Comparison of ENCODE assay signal across 32 cellular contexts in the genomic region with DNA sequence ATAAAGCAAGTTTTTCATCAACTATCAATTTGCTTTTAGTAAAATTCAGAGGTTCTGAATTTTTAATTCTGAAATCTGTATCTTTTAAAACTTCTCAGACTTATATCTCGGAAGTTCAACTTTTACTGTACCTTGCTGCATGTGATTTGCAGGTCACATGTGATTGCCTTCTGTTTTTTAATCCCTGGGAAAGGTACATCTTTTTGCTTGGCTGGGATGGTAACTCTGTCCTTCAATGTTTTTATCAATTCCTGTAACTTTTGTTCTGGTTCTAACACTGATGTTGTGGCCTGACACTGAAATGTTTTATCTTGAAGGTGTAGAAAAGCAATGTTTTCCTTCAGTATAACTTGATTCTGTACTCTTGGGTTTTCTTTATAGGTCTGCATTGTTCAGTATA.
"Had no signal": no experiment of that assay in that cellular context is flagged by ENCODE, and none has a peak within 500 bp of the region (broad histone marks: within the 10 kb centered on the region; RNA-seq: fewer than 3 reads in every experiment).

No MANE protein-coding gene starts in this region.

- H3K9me3 ChIP-seq: adrenal gland had no signal

- H3K4me3 ChIP-seq: adrenal gland, cardiac muscle cell had no signal

- H3K36me3 ChIP-seq: adrenal gland, cardiac muscle cell had no signal

- FAIRE-seq: astrocyte, bronchial epithelial cell had no signal

- H3K27ac ChIP-seq: adrenal gland, cardiac muscle cell, VCaP had no signal

- DNase-seq: activated B cell treated with CpG ODN at 0.5 μM for 24 hours; activated CD4-positive, alpha-beta memory T cell treated with anti-CD3 and anti-CD28 coated beads for 36 hours; activated CD4-positive, alpha-beta T cell treated with anti-CD3 and anti-CD28 coated beads for 4 hours; activated CD4-positive, alpha-beta T cell treated with anti-CD3 and anti-CD28 coated beads, Interleukin-2, amount 10 ng/mL, durations not matched to agents 24 days and 14 days; activated CD4-positive, alpha-beta T cell treated with anti-CD3 and anti-CD28 coated beads, Interleukin-2, amount 50 U/mL, for 1 hour; activated CD4-positive, alpha-beta T cell treated with anti-CD3 and anti-CD28 coated beads, Interleukin-2, amount 50 U/mL, for 4 hours; activated CD4-positive, CD25-positive, alpha-beta regulatory T cell treated with anti-CD3 and anti-CD28 coated beads, Interleukin-2, amount 50 U/mL, for 72 hours; activated CD8-positive, alpha-beta memory T cell treated with anti-CD3 and anti-CD28 coated beads, Interleukin-2, amount 50 U/mL, for 4 hours; activated CD8-positive, alpha-beta T cell treated with anti-CD3 and anti-CD28 coated beads for 36 hours; activated effector memory CD4-positive, alpha-beta T cell treated with anti-CD3 and anti-CD28 coated beads, Interleukin-2, amount 50 U/mL, for 16 hours; activated gamma-delta T cell treated with Interleukin-2 at 50 U/mL for 16 hours; activated naive CD4-positive, alpha-beta T cell; activated naive CD4-positive, alpha-beta T cell treated with anti-CD3 and anti-CD28 coated beads for 36 hours; activated naive CD4-positive, alpha-beta T cell treated with anti-CD3 and anti-CD28 coated beads, Interleukin-2, amount 50 U/mL, for 16 hours; activated naive CD8-positive, alpha-beta T cell treated with anti-CD3 and anti-CD28 coated beads for 36 hours; activated T-cell treated with anti-CD3 and anti-CD28 coated beads for 4 hours; activated T-cell treated with anti-CD3 and anti-CD28 coated beads, Interleukin-2, amount 50 U/mL, for 1 hour; activated T-cell treated with anti-CD3 and anti-CD28 coated beads, Interleukin-2, amount 50 U/mL, for 4 hours; activated T-cell treated with anti-CD3 and anti-CD28 coated beads, Interleukin-2, amount 50 U/mL, for 72 hours; adrenal gland; amniotic stem cell; aorta; central memory CD4-positive, alpha-beta T cell; T-helper 1 cell; T-helper 2 cell; T-helper 9 cell had no signal

- H3K4me1 ChIP-seq: adrenal gland had no signal

- ATAC-seq: activated CD8-positive, alpha-beta T cell treated with anti-CD3 and anti-CD28 coated beads for 36 hours; activated naive CD4-positive, alpha-beta T cell treated with anti-CD3 and anti-CD28 coated beads, Interleukin-2, amount 50 U/mL, for 72 hours; activated T-cell treated with anti-CD3 and anti-CD28 coated beads, Interleukin-2, amount 50 U/mL, for 4 hours; activated T-cell treated with anti-CD3 and anti-CD28 coated beads, Interleukin-2, amount 50 U/mL, for 72 hours; activated T-helper 17 cell treated with anti-CD3 and anti-CD28 coated beads, Interleukin-2, amount 50 U/mL, for 72 hours had no signal

- H3K27me3 ChIP-seq: adrenal gland, cardiac muscle cell had no signal
